27 cellular contexts compared by ENCODE assay signal in the genomic region with DNA sequence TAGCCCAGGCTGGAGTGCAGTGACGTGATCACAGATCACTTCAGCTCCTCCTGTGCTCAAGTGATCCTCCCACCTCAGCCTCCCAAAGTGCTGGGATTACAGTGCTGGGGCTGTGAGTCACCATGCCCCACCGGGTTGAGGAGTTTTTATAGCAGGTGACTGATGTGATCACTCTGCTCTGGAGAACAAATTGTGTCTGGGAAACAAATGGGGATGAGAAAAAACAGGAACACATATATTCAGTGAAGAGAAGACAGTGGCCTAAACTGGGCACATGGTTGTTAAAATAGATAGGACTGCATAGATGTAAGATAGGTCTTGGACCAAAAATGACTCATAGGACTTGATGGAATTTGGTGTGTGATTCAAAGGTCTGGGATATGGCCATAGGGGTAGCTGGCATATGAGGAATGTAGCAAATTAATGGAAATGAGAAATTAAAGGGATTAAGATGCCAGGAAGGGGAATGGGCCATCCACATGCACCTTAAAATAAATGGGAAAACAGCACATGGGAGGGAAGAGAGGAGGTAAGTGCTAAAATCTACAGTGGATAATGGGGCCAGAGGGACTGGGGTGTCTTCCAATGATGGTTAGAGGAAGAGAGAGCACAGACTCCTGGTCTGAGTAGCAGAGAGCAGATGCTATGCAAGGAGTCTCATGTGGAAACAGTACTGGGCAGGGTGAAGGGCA. TPM values are rescaled to one million over a fixed set of nuclear protein-coding genes. Genes with fewer than 3 reads are reported as not detected.
DNase-seq lines count a peak whose midpoint lies in the region; ATAC-seq, FAIRE-seq and TF ChIP-seq lines count a peak whose summit lies in the region.
"Had no signal": no experiment of that assay in that cellular context is flagged by ENCODE, and none has a peak within 500 bp of the region (broad histone marks: within the 10 kb centered on the region; RNA-seq: fewer than 3 reads in every experiment).

No MANE protein-coding gene starts in this region.

- H3K4me1 ChIP-seq in HepG2 (ENCODE audit: insufficient read depth, low read length) (peaks cover 21% of the 10 kb centered on the region; the same call in 1 of the 2 replicates), right lobe of liver (no peaks in the 10 kb centered on the region), stomach (no peaks in the 10 kb centered on the region)
- H3K4me1 ChIP-seq: lower lobe of right lung, psoas muscle, transverse colon had no signal

- H3K27ac ChIP-seq in HepG2 (ENCODE audit: extremely low read length, insufficient read depth, low read length) (no peak overlapping the region), right lobe of liver (no peak overlapping the region), stomach (no peak overlapping the region)
- H3K27ac ChIP-seq: C4-2B, coronary artery, hepatocyte, lower lobe of right lung, psoas muscle, transverse colon had no signal

- TF ChIP-seq POLR2A in HepG2 (IDR thresholded peaks at IDR 0.05; ENCODE audit: insufficient read depth in 1 of 2, low read depth in 2 of 2, low read length in 2 of 2), result no peak
- no peak for TF ChIP-seq POLR2A in right lobe of liver (IDR thresholded peaks at IDR 0.05)
- TF ChIP-seq POLR2A in stomach (IDR thresholded peaks at IDR 0.05), result no peak

- H3K27me3 Mint-ChIP-seq in activated naive CD8-positive, alpha-beta T cell treated with anti-CD3 and anti-CD28 coated beads, Interleukin-2, amount 50 U/mL, for 24 hours, result peaks cover 5% of the 10 kb centered on the region
- H3K27me3 Mint-ChIP-seq in glutamatergic neuron (ENCODE audit: unreplicated experiment), result peaks cover 1% of the 10 kb centered on the region
- H3K27me3 Mint-ChIP-seq: activated CD4-positive, alpha-beta T cell treated with anti-CD3 and anti-CD28 coated beads, Interleukin-2, amount 10 ng/mL, durations not matched to agents 24 days and 14 days had no signal

- 80% methylated on average over 2 of the region's 2 CpGs for WGBS in HepG2 (ENCODE audit: low lambda C conversion rate)
- 53% methylated on average over 2 of the region's 2 CpGs for WGBS in right lobe of liver (ENCODE audit: insufficient coverage, low coverage, low lambda C conversion rate, missing lambda C conversion rate)
- WGBS in stomach, 5 donors, result 53 to 72% (median 68%) methylated on average over 2 of the region's 2 CpGs

- H3K36me3 Mint-ChIP-seq in activated naive CD8-positive, alpha-beta T cell treated with anti-CD3 and anti-CD28 coated beads, Interleukin-2, amount 50 U/mL, for 24 hours (ENCODE audit: low read depth), result peaks cover 3% of the 10 kb centered on the region
- peaks cover 5% of the 10 kb centered on the region for H3K36me3 Mint-ChIP-seq in glutamatergic neuron (ENCODE audit: unreplicated experiment)

- TF ChIP-seq EP300 in HepG2 (IDR thresholded peaks at IDR 0.05; ENCODE audit: low read depth in 2 of 2, low read length in 2 of 2), result no peak
- TF ChIP-seq EP300 in HepG2 (CRISPR knock-in tag; IDR thresholded peaks at IDR 0.05; ENCODE audit: borderline replicate concordance), result no peak
- no peak for TF ChIP-seq EP300 in stomach (IDR thresholded peaks at IDR 0.05)

- intact Hi-C loops in HepG2 (cut with micrococcal nuclease; ENCODE audit: unreplicated experiment), result no loop called here
- intact Hi-C loops in right lobe of liver (cut with DNase I), result no loop called here
- intact Hi-C loops in stomach (cut with DNase I; ENCODE audit: low total_unique reads), result no loop called here

- in situ Hi-C loops in HepG2 (cut with HindIII; ENCODE audit: extremely low pct_ligation_motif_present, low pct_unique_long_range_greater_than_20kb), result no loop called here

- no peaks in the 10 kb centered on the region for H3K9me3 Mint-ChIP-seq in activated naive CD8-positive, alpha-beta T cell treated with anti-CD3 and anti-CD28 coated beads, Interleukin-2, amount 50 U/mL, for 24 hours
- H3K9me3 Mint-ChIP-seq in glutamatergic neuron (ENCODE audit: unreplicated experiment), result peaks cover 2% of the 10 kb centered on the region
- H3K9me3 Mint-ChIP-seq: activated CD4-positive, alpha-beta T cell treated with anti-CD3 and anti-CD28 coated beads, Interleukin-2, amount 10 ng/mL, durations not matched to agents 24 days and 14 days; activated T-helper 2 cell treated with anti-CD3 and anti-CD28 coated beads, Interferon-gamma antibody, Interleukin-2, Interleukin-4, amounts not matched to agents 10 μg/mL and 5 μg/mL and 100 μg/mL, durations not matched to agents 14 hours and 24 hours and 36 hours; H9; stimulated activated naive CD8-positive, alpha-beta T cell treated with anti-CD3 and anti-CD28 coated beads, Interleukin-15, amount 100 ng/mL, for 72 hours had no signal

- ATAC-seq in HepG2 (no peak), right lobe of liver (no peak)
- ATAC-seq in activated naive CD8-positive, alpha-beta T cell treated with anti-CD3 and anti-CD28 coated beads, Interleukin-2, amount 50 U/mL, for 24 hours, result no peak
- ATAC-seq: psoas muscle; stimulated activated naive CD8-positive, alpha-beta T cell treated with anti-CD3 and anti-CD28 coated beads, Interleukin-15, amount 100 ng/mL, for 72 hours had no signal

- no peak overlapping the region for H3K27ac Mint-ChIP-seq in activated naive CD8-positive, alpha-beta T cell treated with anti-CD3 and anti-CD28 coated beads, Interleukin-2, amount 50 U/mL, for 24 hours
- H3K27ac Mint-ChIP-seq in glutamatergic neuron (ENCODE audit: unreplicated experiment), result no peak overlapping the region
- H3K27ac Mint-ChIP-seq: activated CD4-positive, alpha-beta T cell treated with anti-CD3 and anti-CD28 coated beads, Interleukin-2, amount 10 ng/mL, durations not matched to agents 24 days and 14 days; activated T-helper 2 cell treated with anti-CD3 and anti-CD28 coated beads, Interferon-gamma antibody, Interleukin-2, Interleukin-4, amounts not matched to agents 10 μg/mL and 5 μg/mL and 100 μg/mL, durations not matched to agents 14 hours and 24 hours and 36 hours; H9; stimulated activated naive CD8-positive, alpha-beta T cell treated with anti-CD3 and anti-CD28 coated beads, Interleukin-15, amount 100 ng/mL, for 72 hours had no signal

- no peak for TF ChIP-seq RAD21 in HepG2 (CRISPR knock-in tag; IDR thresholded peaks at IDR 0.05)

- H3K27me3 ChIP-seq in HepG2 (ENCODE audit: control insufficient read depth in 1 of 2, insufficient read depth in 2 of 2, low read length in 2 of 2) (no peaks in the 10 kb centered on the region), right lobe of liver (no peaks in the 10 kb centered on the region), stomach (no peaks in the 10 kb centered on the region)
- H3K27me3 ChIP-seq: hepatocyte, transverse colon had no signal

- H3K36me3 ChIP-seq in HepG2 (replicated peaks in 1 of 2; ENCODE audit: control insufficient read depth in 1 of 2, insufficient read depth in 2 of 2, low read length in 2 of 2) (no peaks in the 10 kb centered on the region), right lobe of liver (no peaks in the 10 kb centered on the region), stomach (no peaks in the 10 kb centered on the region)
- H3K36me3 ChIP-seq: lower lobe of right lung, transverse colon had no signal

- POLR2A ChIA-PET in HepG2 (lab: Yijun Ruan, JAX), result no interaction called here

- CTCF ChIA-PET in HepG2 (lab: Yijun Ruan, JAX; ENCODE audit: low intra/inter-chr PET ratio, low total read pairs), result no interaction called here

- no peaks in the 10 kb centered on the region for H4K20me1 ChIP-seq in HepG2 (ENCODE audit: insufficient read depth, low read length)

- H3K9me3 ChIP-seq in HepG2 (ENCODE audit: low read length) (no peaks in the 10 kb centered on the region), right lobe of liver (no peaks in the 10 kb centered on the region), stomach (no peaks in the 10 kb centered on the region)
- H3K9me3 ChIP-seq: lower lobe of right lung, psoas muscle, transverse colon had no signal

- H2AFZ ChIP-seq in HepG2 (ENCODE audit: low read length), result no peak overlapping the region
- H2AFZ ChIP-seq: hepatocyte had no signal

- H3K4me3 Mint-ChIP-seq in activated naive CD8-positive, alpha-beta T cell treated with anti-CD3 and anti-CD28 coated beads, Interleukin-2, amount 50 U/mL, for 24 hours, result no peak overlapping the region
- H3K4me3 Mint-ChIP-seq in glutamatergic neuron (ENCODE audit: unreplicated experiment), result no peak overlapping the region
- H3K4me3 Mint-ChIP-seq: activated CD4-positive, alpha-beta T cell treated with anti-CD3 and anti-CD28 coated beads, Interleukin-2, amount 10 ng/mL, durations not matched to agents 24 days and 14 days; H9; stimulated activated naive CD8-positive, alpha-beta T cell treated with anti-CD3 and anti-CD28 coated beads, Interleukin-15, amount 100 ng/mL, for 72 hours had no signal

- H3K4me3 ChIP-seq in HepG2 (replicated peaks in 1 of 3; ENCODE audit: insufficient read depth in 1 of 3, low read depth in 2 of 3, low read length in 3 of 3) (no peak overlapping the region), right lobe of liver (no peak overlapping the region), foreskin fibroblast (ENCODE audit: low read depth in 1 of 2, low read length in 2 of 2) (no peak overlapping the region), stomach (no peak overlapping the region)
- H3K4me3 ChIP-seq: coronary artery, hepatocyte, lower lobe of right lung, psoas muscle, transverse colon had no signal

- H3K4me2 ChIP-seq in HepG2 (ENCODE audit: low read depth, low read length), result no peak overlapping the region
- H3K4me2 ChIP-seq: hepatocyte had no signal

- no peak overlapping the region for H3K9ac ChIP-seq in HepG2 (ENCODE audit: insufficient read depth, low read depth, low read length)

- TF ChIP-seq CTCF in HepG2 (CRISPR knock-in tag; IDR thresholded peaks at IDR 0.05) (no peak), right lobe of liver (IDR thresholded peaks at IDR 0.05) (no peak), foreskin fibroblast (IDR thresholded peaks at IDR 0.05; ENCODE audit: low read depth, low read length) (no peak), glutamatergic neuron (IDR thresholded peaks at IDR 0.05; ENCODE audit: partially characterized antibody, unreplicated experiment) (no peak), stomach (IDR thresholded peaks at IDR 0.05) (no peak)

- no peaks in the 10 kb centered on the region for H3K4me1 Mint-ChIP-seq in activated naive CD8-positive, alpha-beta T cell treated with anti-CD3 and anti-CD28 coated beads, Interleukin-2, amount 50 U/mL, for 24 hours
- H3K4me1 Mint-ChIP-seq in glutamatergic neuron (ENCODE audit: low read depth, unreplicated experiment), result peaks cover 14% of the 10 kb centered on the region
- H3K4me1 Mint-ChIP-seq: stimulated activated naive CD8-positive, alpha-beta T cell treated with anti-CD3 and anti-CD28 coated beads, Interleukin-15, amount 100 ng/mL, for 72 hours had no signal

- FAIRE-seq in HepG2 (lab: Jason Lieb, UNC), result no peak
- FAIRE-seq: A204.1, bronchial epithelial cell, endometrium, GM12892, small intestine had no signal

- H3K79me2 ChIP-seq in HepG2 (ENCODE audit: insufficient read depth, low read length), result peaks cover 33% of the 10 kb centered on the region

- BruUV-seq in HepG2 (replicated peaks; lab: Mats Ljungman, UMichigan), result no TSS peak

- DNase-seq in HepG2 (ENCODE audit: low spot score) (no peak), right lobe of liver (no peak), RPMI7951 (ENCODE audit: low read depth) (peak; percentile 62), foreskin fibroblast (peak; percentile 19 to 49), glutamatergic neuron (no peak), stomach (no peak), SIG-M5 treated with dmso at 0.1 percent for 504 hours (lab: John Stamatoyannopoulos, UW; ENCODE audit: unreplicated experiment) (no peak)
- no peak for DNase-seq in activated naive CD8-positive, alpha-beta T cell treated with anti-CD3 and anti-CD28 coated beads, Interleukin-2, amount 50 U/mL, for 24 hours
- DNase-seq: activated CD4-positive, alpha-beta T cell treated with anti-CD3 and anti-CD28 coated beads, Interleukin-2, amount 10 ng/mL, durations not matched to agents 24 days and 14 days; activated CD8-positive, alpha-beta memory T cell treated with anti-CD3 and anti-CD28 coated beads, Interleukin-2, amount 50 U/mL, for 4 hours; H9; lower lobe of right lung; NCI-H2171; psoas muscle; SHP77 treated with DMSO at 0.1 percent for 48 hours; small intestine; stimulated activated CD4-positive, alpha-beta T cell treated with anti-CD3 and anti-CD28 coated beads, Interleukin-4, amount 100 ng/mL, for 1 hour; stimulated activated naive CD8-positive, alpha-beta T cell treated with anti-CD3 and anti-CD28 coated beads, Interleukin-15, amount 100 ng/mL, for 72 hours; transverse colon had no signal

RNA-seq across cellular contexts. Expression of a gene that starts 11.2 kb away (rescaled TPM):
- total RNA-seq in HepG2 (2016; rRNA removed; fragmentation: Illumina TruSeq; extraction: Trizol) (75.5 and 142 TPM in 2 replicates), right lobe of liver (1 to 10 TPM in 5 of 6 experiments, under 1 TPM in 1; 0.86 to 6.0 (median 2.7) TPM), glutamatergic neuron (ENCODE audit: unreplicated experiment) (401 TPM), stomach (10 to 100 TPM in 3 of 5 donors, 1 to 10 TPM in 2; 7.0 to 33.0 (median 12.1) TPM)
- total RNA-seq in HepG2 (2016; cell fraction: cytosol; rRNA removed; fragmentation: Illumina TruSeq; extraction: Trizol; ENCODE audit: low read depth), result 5.6 and 7.0 TPM in 2 replicates
- 72.9 and 129 TPM in 2 replicates for total RNA-seq in HepG2 (2016; cell fraction: insoluble cytoplasmic fraction; rRNA removed; fragmentation: Illumina TruSeq; extraction: Trizol)
- 13.3 and 15.4 TPM in 2 replicates for total RNA-seq in HepG2 (2016; cell fraction: membrane; rRNA removed; fragmentation: Illumina TruSeq; extraction: Trizol)
- 33.0 and 33.1 TPM in 2 replicates for total RNA-seq in HepG2 (2016; cell fraction: nucleus; rRNA removed; fragmentation: Illumina TruSeq; extraction: Trizol)
- polyA plus RNA-seq in HepG2 (2011; rRNA removed) (7.8 and 8.0 TPM in 2 replicates), stomach (1 to 10 TPM; 1.3 to 7.5 (median 4.4) TPM)
- polyA plus RNA-seq in HepG2 (2011; cell fraction: cytosol; rRNA removed), result 3.9 and 5.8 TPM in 2 replicates
- polyA plus RNA-seq in HepG2 (2011; cell fraction: nucleus; rRNA removed), result 5.0 and 7.8 TPM in 2 replicates
- polyA plus RNA-seq in HepG2 (2012), result 20.1 and 29.8 TPM in 2 replicates
- polyA plus RNA-seq in HepG2 (2016; cell fraction: cytosol; fragmentation: Illumina TruSeq; extraction: Trizol; ENCODE audit: low read depth), result 2.8 and 5.4 TPM in 2 replicates
- polyA plus RNA-seq in HepG2 (2016; cell fraction: insoluble cytoplasmic fraction; fragmentation: Illumina TruSeq; extraction: Trizol; ENCODE audit: low read depth), result 42.2 and 43.3 TPM in 2 replicates
- polyA plus RNA-seq in HepG2 (2016; cell fraction: membrane; fragmentation: Illumina TruSeq; extraction: Trizol; ENCODE audit: low read depth), result 6.0 and 6.1 TPM in 2 replicates
- 16.8 and 16.9 TPM in 2 replicates for polyA plus RNA-seq in HepG2 (2016; cell fraction: nucleus; fragmentation: Illumina TruSeq; extraction: Trizol; ENCODE audit: insufficient read depth, low read depth)
- polyA minus RNA-seq in HepG2 (2011; rRNA and poly(A)+ RNA removed; ENCODE audit: low replicate concordance), result 0.49 and 19.4 TPM in 2 replicates
- polyA minus RNA-seq in HepG2 (2011; cell fraction: cytosol; rRNA and poly(A)+ RNA removed), result 29.5 and 39.7 TPM in 2 replicates
- polyA minus RNA-seq in HepG2 (2011; cell fraction: nucleus; rRNA and poly(A)+ RNA removed), result 30.2 and 33.6 TPM in 2 replicates
- total RNA-seq in RPMI7951 (2014; rRNA removed; shearing (Covaris generic)), result 85.7 and 108 TPM in 2 replicates

Comparison
In these comparisons a context has a peak if more than half of its experiments do, and no peak if none do; other contexts are left out.
1. DNase-seq: peak in RPMI7951 (single experiment) and foreskin fibroblast (2 of 2); none in HepG2 (single experiment), right lobe of liver (0 of 3), activated naive CD8-positive, alpha-beta T cell treated with anti-CD3 and anti-CD28 coated beads, Interleukin-2, amount 50 U/mL, for 24 hours (single experiment), glutamatergic neuron (single experiment), stomach (single experiment) and SIG-M5 treated with dmso at 0.1 percent for 504 hours (single experiment).